In genomic region chr17:64319531-64319930, GRCh38 we compare ENCODE assay signal across 2 cellular contexts.
TF ChIP-seq lines count a peak whose summit lies in the region.

No MANE protein-coding gene starts in this region.

TF ChIP-seq in GM23338, 12 proteins besides CTCF, POLR2A, EP300 and RAD21 (continued from another document):
- no peak for TF ChIP-seq ZNF462 (CRISPR knock-in tag; IDR thresholded peaks at IDR 0.05)
- no peak for TF ChIP-seq REST (IDR thresholded peaks at IDR 0.05; ENCODE audit: unreplicated experiment)
- no peak for TF ChIP-seq ZNF114 (CRISPR knock-in tag; IDR thresholded peaks at IDR 0.05)
- no peak for TF ChIP-seq STAT1 (IDR thresholded peaks at IDR 0.05; ENCODE audit: unreplicated experiment)
- no peak for TF ChIP-seq POLR2AphosphoS5 (IDR thresholded peaks at IDR 0.05; ENCODE audit: low read depth)
- TF ChIP-seq JUNB (IDR thresholded peaks at IDR 0.05; ENCODE audit: unreplicated experiment) = no peak
- no peak for TF ChIP-seq EZH2 (IDR thresholded peaks at IDR 0.05; ENCODE audit: low read depth, unreplicated experiment)
- TF ChIP-seq ETS1 (IDR thresholded peaks at IDR 0.05) = no peak
- no peak for TF ChIP-seq EZH2phosphoT487 (IDR thresholded peaks at IDR 0.05; ENCODE audit: unreplicated experiment)
- no peak for TF ChIP-seq ZNF331 (CRISPR knock-in tag; IDR thresholded peaks at IDR 0.05; ENCODE audit: low read depth)

TF ChIP-seq in K562, 482 proteins besides CTCF, POLR2A, EP300 and RAD21 (continued from another document):
- no peak for TF ChIP-seq GMEB1 (CRISPR knock-in tag; IDR thresholded peaks at IDR 0.05)
- TF ChIP-seq NRF1 (conservative IDR thresholded peaks at IDR 0.05 in 1 of 2, IDR thresholded peaks at IDR 0.05 in 1 of 2) = peak; percentile 84 to 86
- TF ChIP-seq, protein P1, sequence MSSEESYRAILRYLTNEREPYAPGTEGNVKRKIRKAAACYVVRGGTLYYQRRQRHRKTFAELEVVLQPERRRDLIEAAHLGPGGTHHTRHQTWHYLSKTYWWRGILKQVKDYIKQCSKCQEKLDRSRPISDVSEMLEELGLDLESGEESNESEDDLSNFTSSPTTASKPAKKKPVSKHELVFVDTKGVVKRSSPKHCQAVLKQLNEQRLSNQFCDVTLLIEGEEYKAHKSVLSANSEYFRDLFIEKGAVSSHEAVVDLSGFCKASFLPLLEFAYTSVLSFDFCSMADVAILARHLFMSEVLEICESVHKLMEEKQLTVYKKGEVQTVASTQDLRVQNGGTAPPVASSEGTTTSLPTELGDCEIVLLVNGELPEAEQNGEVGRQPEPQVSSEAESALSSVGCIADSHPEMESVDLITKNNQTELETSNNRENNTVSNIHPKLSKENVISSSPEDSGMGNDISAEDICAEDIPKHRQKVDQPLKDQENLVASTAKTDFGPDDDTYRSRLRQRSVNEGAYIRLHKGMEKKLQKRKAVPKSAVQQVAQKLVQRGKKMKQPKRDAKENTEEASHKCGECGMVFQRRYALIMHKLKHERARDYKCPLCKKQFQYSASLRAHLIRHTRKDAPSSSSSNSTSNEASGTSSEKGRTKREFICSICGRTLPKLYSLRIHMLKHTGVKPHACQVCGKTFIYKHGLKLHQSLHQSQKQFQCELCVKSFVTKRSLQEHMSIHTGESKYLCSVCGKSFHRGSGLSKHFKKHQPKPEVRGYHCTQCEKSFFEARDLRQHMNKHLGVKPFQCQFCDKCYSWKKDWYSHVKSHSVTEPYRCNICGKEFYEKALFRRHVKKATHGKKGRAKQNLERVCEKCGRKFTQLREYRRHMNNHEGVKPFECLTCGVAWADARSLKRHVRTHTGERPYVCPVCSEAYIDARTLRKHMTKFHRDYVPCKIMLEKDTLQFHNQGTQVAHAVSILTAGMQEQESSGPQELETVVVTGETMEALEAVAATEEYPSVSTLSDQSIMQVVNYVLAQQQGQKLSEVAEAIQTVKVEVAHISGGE (CRISPR knock-in tag; IDR thresholded peaks at IDR 0.05) = peak in 1 of 3 experiments; percentile 38; a peak in 2 of 6 replicates
